Comparison of ENCODE assay signal across 32 cellular contexts in genomic region chr2:171505374-171505773, GRCh38. TPM values are rescaled to one million over a fixed set of nuclear protein-coding genes. Genes with fewer than 3 reads are reported as not detected.
DNase-seq lines count a peak whose midpoint lies in the region; ATAC-seq, FAIRE-seq and TF ChIP-seq lines count a peak whose summit lies in the region.
"Had no signal": no experiment of that assay in that cellular context is flagged by ENCODE, and none has a peak within 500 bp of the region (broad histone marks: within the 10 kb centered on the region; RNA-seq: fewer than 3 reads in every experiment).

No MANE protein-coding gene starts in this region.

- DNase-seq in EH (ENCODE audit: low read depth) = peak; percentile 53
- DNase-seq in SJSA1 (ENCODE audit: low read depth in 1 of 2, low spot score in 2 of 2) = peak in 1 of 2 experiments; percentile 23
- DNase-seq in choroid plexus epithelial cell (ENCODE audit: low read depth) = peak; percentile 53
- DNase-seq in neural crest cell (ENCODE audit: low read depth, low spot score) = no peak
- no peak for DNase-seq in EL
- no peak for DNase-seq in RCC 7860 (ENCODE audit: low spot score)
- DNase-seq in dedifferentiated amniotic fluid mesenchymal stem cell (ENCODE audit: extremely low spot score) = no peak
- DNase-seq in CD8-positive, alpha-beta T cell = no peak
- DNase-seq: activated CD4-positive, alpha-beta T cell treated with anti-CD3 and anti-CD28 coated beads for 4 hours; anterior cingulate cortex; BE2C; caudate nucleus; CD8-positive, alpha-beta memory T cell; dermis blood vessel endothelial cell; H9; hippocampal formation; left cardiac atrium; NCI-H146; NCI-H2107; right cardiac atrium; SHP77 treated with DMSO at 0.1 percent for 48 hours; stimulated activated CD4-positive, alpha-beta T cell treated with anti-CD3 and anti-CD28 coated beads, Interleukin-2, amount 100 ng/mL, for 48 hours; stimulated activated naive CD8-positive, alpha-beta T cell treated with anti-CD3 and anti-CD28 coated beads, Interleukin-15, amount 100 ng/mL, for 72 hours; SW 1271 had no signal

- peak overlapping the region; percentile 30; the same call in 1 of the 2 replicates for H3K27ac ChIP-seq in SJSA1
- no peak overlapping the region for H3K27ac ChIP-seq in CD8-positive, alpha-beta T cell (ENCODE audit: low read depth, low read length)
- H3K27ac ChIP-seq: A549, parathyroid adenoma, VCaP had no signal

- CTCF ChIA-PET in CD8-positive, alpha-beta T cell (lab: Charles Lee) = interaction anchor here (0.7 kb wide), 1 partner anchor 1970 kb away, joined by 4 read pairs; no protein-coding TSS in a partner anchor

- no peaks in the 10 kb centered on the region; the same call in 1 of the 2 replicates for H3K27me3 ChIP-seq in SJSA1 (replicated peaks)
- no peaks in the 10 kb centered on the region for H3K27me3 ChIP-seq in CD8-positive, alpha-beta T cell (ENCODE audit: insufficient read depth, low read length)
- H3K27me3 ChIP-seq: BE2C had no signal

- POLR2A ChIA-PET in CD8-positive, alpha-beta T cell (lab: Charles Lee) = no interaction called here

- peaks cover 9% of the 10 kb centered on the region; the same call in 1 of the 2 replicates for H3K4me1 ChIP-seq in SJSA1 (replicated peaks)
- H3K4me1 ChIP-seq in CD8-positive, alpha-beta T cell (ENCODE audit: insufficient read depth, low read length) = no peaks in the 10 kb centered on the region
- H3K4me1 ChIP-seq: A549, BE2C, parathyroid adenoma had no signal

- intact Hi-C loops in CD8-positive, alpha-beta T cell (cut with DNase I, micrococcal nuclease) = no loop called here

- ATAC-seq in CD8-positive, alpha-beta T cell = no peak
- ATAC-seq: A549; GM12878; left cardiac atrium; right cardiac atrium; stimulated activated naive CD8-positive, alpha-beta T cell treated with anti-CD3 and anti-CD28 coated beads, Interleukin-15, amount 100 ng/mL, for 72 hours had no signal

- H3K27ac Mint-ChIP-seq in neural crest cell (ENCODE audit: unreplicated experiment) = peak overlapping the region; percentile 93
- H3K27ac Mint-ChIP-seq in CD8-positive, alpha-beta T cell = no peak overlapping the region
- H3K27ac Mint-ChIP-seq: activated naive CD4-positive, alpha-beta T cell treated with anti-CD3 and anti-CD28 coated beads, Interleukin-2, amount 50 U/mL, for 24 hours; activated T-helper 2 cell treated with anti-CD3 and anti-CD28 coated beads, Interferon-gamma antibody, Interleukin-2, Interleukin-4, amounts not matched to agents 10 μg/mL and 5 μg/mL and 100 μg/mL, durations not matched to agents 14 hours and 24 hours and 36 hours; CD8-positive, alpha-beta memory T cell; nephron; stimulated activated naive CD8-positive, alpha-beta T cell treated with anti-CD3 and anti-CD28 coated beads, Interleukin-15, amount 100 ng/mL, for 72 hours had no signal

- TF ChIP-seq CTCF in choroid plexus epithelial cell (conservative IDR thresholded peaks at IDR 0.05; ENCODE audit: low read depth, low read length) = no peak
- TF ChIP-seq CTCF in neural crest cell (conservative IDR thresholded peaks at IDR 0.05) = no peak
- no peak for TF ChIP-seq CTCF in CD8-positive, alpha-beta T cell (IDR thresholded peaks at IDR 0.05)

- 0 out of 2 replicates have a peak, but pooled peaks cover 4% of the 10 kb centered on the region for H3K9me3 ChIP-seq in SJSA1 (replicated peaks)
- H3K9me3 ChIP-seq in CD8-positive, alpha-beta T cell (ENCODE audit: low read length) = no peaks in the 10 kb centered on the region
- H3K9me3 ChIP-seq: A549, BE2C had no signal

- no peak for FAIRE-seq in RCC 7860 (lab: Jason Lieb, UNC)
- FAIRE-seq: A549, endometrium, GM12878 had no signal

- H3K4me1 Mint-ChIP-seq in neural crest cell = peaks cover 8% of the 10 kb centered on the region
- peaks cover 3% of the 10 kb centered on the region for H3K4me1 Mint-ChIP-seq in CD8-positive, alpha-beta T cell (ENCODE audit: low read depth)
- H3K4me1 Mint-ChIP-seq: nephron had no signal

- no peak overlapping the region for H3K4me3 ChIP-seq in SJSA1
- no peak overlapping the region for H3K4me3 ChIP-seq in choroid plexus epithelial cell (ENCODE audit: low read depth, low read length)
- H3K4me3 ChIP-seq in CD8-positive, alpha-beta T cell (ENCODE audit: low read depth, low read length) = no peak overlapping the region
- H3K4me3 ChIP-seq: A549, GM12878 had no signal

- H3K27me3 Mint-ChIP-seq in neural crest cell (ENCODE audit: low read depth) = no peaks in the 10 kb centered on the region
- no peaks in the 10 kb centered on the region for H3K27me3 Mint-ChIP-seq in CD8-positive, alpha-beta T cell (ENCODE audit: low read depth)
- H3K27me3 Mint-ChIP-seq: stimulated activated naive CD8-positive, alpha-beta T cell treated with anti-CD3 and anti-CD28 coated beads, Interleukin-15, amount 100 ng/mL, for 72 hours had no signal

- H3K36me3 Mint-ChIP-seq in neural crest cell (ENCODE audit: low read depth) = peaks cover 5% of the 10 kb centered on the region
- no peaks in the 10 kb centered on the region for H3K36me3 Mint-ChIP-seq in CD8-positive, alpha-beta T cell

- peaks cover 9% of the 10 kb centered on the region for H3K9me3 Mint-ChIP-seq in neural crest cell
- peaks cover 3% of the 10 kb centered on the region for H3K9me3 Mint-ChIP-seq in CD8-positive, alpha-beta T cell
- H3K9me3 Mint-ChIP-seq: activated naive CD4-positive, alpha-beta T cell treated with anti-CD3 and anti-CD28 coated beads, Interleukin-2, amount 50 U/mL, for 24 hours; activated T-helper 2 cell treated with anti-CD3 and anti-CD28 coated beads, Interferon-gamma antibody, Interleukin-2, Interleukin-4, amounts not matched to agents 10 μg/mL and 5 μg/mL and 100 μg/mL, durations not matched to agents 14 hours and 24 hours and 36 hours; CD8-positive, alpha-beta memory T cell; H9 had no signal

- no peak overlapping the region for H3K4me3 Mint-ChIP-seq in neural crest cell
- H3K4me3 Mint-ChIP-seq in CD8-positive, alpha-beta T cell = no peak overlapping the region
- H3K4me3 Mint-ChIP-seq: activated naive CD4-positive, alpha-beta T cell treated with anti-CD3 and anti-CD28 coated beads, Interleukin-2, amount 50 U/mL, for 24 hours; CD8-positive, alpha-beta memory T cell; H9; nephron; stimulated activated naive CD8-positive, alpha-beta T cell treated with anti-CD3 and anti-CD28 coated beads, Interleukin-15, amount 100 ng/mL, for 72 hours had no signal

- no peaks in the 10 kb centered on the region for H3K36me3 ChIP-seq in SJSA1
- no peaks in the 10 kb centered on the region for H3K36me3 ChIP-seq in CD8-positive, alpha-beta T cell (ENCODE audit: insufficient read depth, low read length)
- H3K36me3 ChIP-seq: BE2C had no signal

RNA-seq across cellular contexts. Expression of gene CYBRD1, which starts 16.9 kb away (rescaled TPM):
- total RNA-seq in SJSA1 (2014; rRNA removed; shearing (Covaris generic)) = 49.7 and 66.5 TPM in 2 replicates
- 10.0 and 11.8 TPM in 2 replicates for total RNA-seq in neural crest cell
- total RNA-seq in CD8-positive, alpha-beta T cell = under 1 TPM in 1 of 2 experiments, not detected in 1; 0.17 TPM

Comparison
In these comparisons a context has a peak if more than half of its experiments do, and no peak if none do; other contexts are left out.
1. DNase-seq: peak in EH (single experiment) and choroid plexus epithelial cell (single experiment); none in neural crest cell (single experiment), EL (single experiment), RCC 7860 (single experiment), dedifferentiated amniotic fluid mesenchymal stem cell (single experiment) and CD8-positive, alpha-beta T cell (0 of 7).